8 cellular contexts compared by ENCODE assay signal in the genomic region with DNA sequence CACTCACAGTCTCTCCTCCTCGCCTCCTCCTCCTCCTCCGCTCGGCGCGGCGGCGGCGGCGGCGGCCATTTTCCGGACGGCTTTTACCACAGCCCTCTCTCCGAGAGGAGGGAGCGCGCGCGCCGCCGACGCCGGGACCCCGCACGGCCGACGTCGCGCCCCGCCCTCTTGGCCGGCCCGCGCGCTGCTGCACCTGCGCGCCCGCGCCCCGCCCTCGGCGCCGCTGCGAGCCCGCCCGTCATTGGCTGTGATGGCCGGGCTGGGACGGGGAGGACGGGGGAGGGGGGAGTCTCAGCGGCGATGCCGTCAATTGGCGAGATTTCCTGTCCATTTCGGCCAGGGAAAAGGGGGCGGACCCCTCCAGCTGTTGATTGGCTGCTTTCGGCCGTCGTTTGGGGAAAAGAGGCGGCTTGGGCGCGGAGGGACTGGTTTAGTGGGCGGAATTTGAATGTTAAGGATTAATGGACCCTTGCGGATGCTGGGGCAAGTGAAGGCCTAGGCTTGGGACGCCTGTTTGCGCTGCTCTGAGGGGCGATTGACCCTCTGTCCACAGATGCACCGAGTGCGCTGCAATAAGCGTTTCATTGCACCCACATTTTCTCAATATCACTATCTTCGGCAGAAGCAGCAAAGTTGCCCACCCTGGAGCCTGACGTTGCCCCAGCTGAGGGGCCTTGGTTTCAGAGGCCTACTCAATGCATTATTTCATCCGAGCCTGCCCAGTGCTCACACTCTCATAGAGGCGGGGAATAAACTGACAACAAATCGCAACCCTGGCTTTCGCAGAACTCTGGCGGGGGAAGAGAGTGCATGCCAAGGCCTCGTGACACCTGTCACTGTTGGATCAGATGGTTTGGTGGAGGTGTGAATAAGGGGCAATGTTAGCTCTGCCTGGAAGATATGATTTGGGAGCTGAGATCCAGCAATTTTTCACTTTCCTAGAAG.
DNase-seq lines count a peak whose midpoint lies in the region; TF ChIP-seq lines count a peak whose summit lies in the region.

A gene (minus strand): TSS at position 121 of the 945 bp plus-strand sequence.

- peak within 1 kb of the TSS; percentile 67 for H3K4me3 ChIP-seq in HFF-Myc (replicated peaks; ENCODE audit: low read depth, low read length)
- peak within 1 kb of the TSS; percentile 83 for H3K4me3 ChIP-seq in SK-N-MC

- H3K9ac ChIP-seq in SK-N-MC (ENCODE audit: insufficient read length), result peak within 1 kb of the TSS; percentile 78

- 0 out of 2 replicates have a peak, but pooled peaks cover 2% of the 10 kb centered on the region for H3K36me3 ChIP-seq in SK-N-MC (ENCODE audit: insufficient read depth, low read length)

- peaks cover 46% of the 10 kb centered on the region for H3K4me1 Mint-ChIP-seq in activated naive CD4-positive, alpha-beta T cell treated with anti-CD3 and anti-CD28 coated beads, Interleukin-2, amount 10 ng/mL, durations not matched to agents 7 days and 5 days

- peaks cover 17% of the 10 kb centered on the region for H3K27me3 Mint-ChIP-seq in activated naive CD4-positive, alpha-beta T cell treated with anti-CD3 and anti-CD28 coated beads, Interleukin-2, amount 10 ng/mL, durations not matched to agents 7 days and 5 days

- H3K4me3 Mint-ChIP-seq in activated naive CD4-positive, alpha-beta T cell treated with anti-CD3 and anti-CD28 coated beads, Interleukin-2, amount 10 ng/mL, durations not matched to agents 7 days and 5 days, result peak within 1 kb of the TSS; percentile 97

- H3K9me3 ChIP-seq in SK-N-MC (ENCODE audit: low read depth, low read length), result no peaks in the 10 kb centered on the region

- H3K27ac ChIP-seq in SK-N-MC, result peak within 1 kb of the TSS; percentile 36; the same call in 1 of the 2 replicates
- peak within 1 kb of the TSS; percentile 85 for H3K27ac ChIP-seq in substantia nigra (ENCODE audit: low read depth, low read length, poor library complexity, severe bottlenecking)

- H3K9me3 Mint-ChIP-seq in activated naive CD4-positive, alpha-beta T cell treated with anti-CD3 and anti-CD28 coated beads, Interleukin-2, amount 10 ng/mL, durations not matched to agents 7 days and 5 days, result no peaks in the 10 kb centered on the region

- DNase-seq in GF-D8 (lab: John Stamatoyannopoulos, UW) (peak; percentile 59), HFF-Myc (ENCODE audit: extremely low read depth, low read depth) (peak; percentile 70), NAMALWA (ENCODE audit: low spot score) (peak; percentile 90), SK-N-MC (ENCODE audit: low read depth, low spot score) (peak; percentile 37), germinal center (ENCODE audit: low spot score) (peak; percentile 96), non-pigmented ciliary epithelial cell (ENCODE audit: low read depth) (peak; percentile 42), substantia nigra (lab: John Stamatoyannopoulos, UW) (peak; percentile 41 to 92 (median 81))
- DNase-seq in activated naive CD4-positive, alpha-beta T cell treated with anti-CD3 and anti-CD28 coated beads, Interleukin-2, amount 10 ng/mL, durations not matched to agents 7 days and 5 days, result peak; percentile 93

- peak within 1 kb of the TSS; percentile 93 for H3K27ac Mint-ChIP-seq in activated naive CD4-positive, alpha-beta T cell treated with anti-CD3 and anti-CD28 coated beads, Interleukin-2, amount 10 ng/mL, durations not matched to agents 7 days and 5 days

- peaks cover 13% of the 10 kb centered on the region for H3K36me3 Mint-ChIP-seq in activated naive CD4-positive, alpha-beta T cell treated with anti-CD3 and anti-CD28 coated beads, Interleukin-2, amount 10 ng/mL, durations not matched to agents 7 days and 5 days

- CTCF ChIA-PET in activated naive CD4-positive, alpha-beta T cell treated with anti-CD3 and anti-CD28 coated beads, Interleukin-2, amount 10 ng/mL, durations not matched to agents 7 days and 5 days (lab: Charles Lee), result interaction anchor here (0.6 kb wide), 1 partner anchor 197 kb away, joined by 3 read pairs; no protein-coding TSS in a partner anchor

- no peak for TF ChIP-seq CTCF in HFF-Myc (IDR thresholded peaks at IDR 0.05; ENCODE audit: low read depth, low read length, missing control alignments)

Comparison
In these comparisons a context has a peak if more than half of its experiments do, and no peak if none do; other contexts are left out.
1. Peak in every context shown above with its lines: DNase-seq, H3K4me3 ChIP-seq and H3K27ac ChIP-seq.
2. DNase-seq: peak in every context shown above with its lines; median percentile 96 in germinal center; 93 in activated naive CD4-positive, alpha-beta T cell treated with anti-CD3 and anti-CD28 coated beads, Interleukin-2, amount 10 ng/mL, durations not matched to agents 7 days and 5 days; 90 in NAMALWA; 81 in substantia nigra; 70 in HFF-Myc; 59 in GF-D8; 42 in non-pigmented ciliary epithelial cell; 37 in SK-N-MC.